ENCODE assay signal across 18 cellular contexts in genomic region chr2:157487747-157488146, GRCh38. TPM values are rescaled to one million over a fixed set of nuclear protein-coding genes. Genes with fewer than 3 reads are reported as not detected.
A peak's percentile ranks its signal among the peaks of the same experiment; 100 is the strongest.
DNase-seq lines count a peak whose midpoint lies in the region; ATAC-seq lines count a peak whose summit lies in the region.
"Had no signal": no experiment of that assay in that cellular context is flagged by ENCODE, and none has a peak within 500 bp of the region (broad histone marks: within the 10 kb centered on the region; RNA-seq: fewer than 3 reads in every experiment).

No MANE protein-coding gene starts in this region.

- POLR2A ChIA-PET in activated naive CD8-positive, alpha-beta T cell treated with anti-CD3 and anti-CD28 coated beads, Interleukin-2, amount 10 ng/mL, durations not matched to agents 7 days and 5 days (lab: Charles Lee) = interaction anchor here (3.3 kb wide), 1 partner anchor 45 kb away, joined by 19 read pairs; the partner anchor contains the start of gene CYTIP

- no peak for ATAC-seq in activated naive CD8-positive, alpha-beta T cell treated with anti-CD3 and anti-CD28 coated beads, Interleukin-2, amount 10 ng/mL, durations not matched to agents 7 days and 5 days (ENCODE audit: low read depth)
- no peak for ATAC-seq in stimulated activated naive CD8-positive, alpha-beta T cell treated with anti-CD3 and anti-CD28 coated beads, Interleukin-15, amount 100 ng/mL, for 72 hours

- peaks cover 9% of the 10 kb centered on the region for H3K36me3 Mint-ChIP-seq in T-helper 1 cell treated with Interleukin-12 subunit alpha and Interleukin-12 subunit beta and Interleukin-4 antibody, amounts not matched to agents 30 μg/mL and 1 μg/mL, for 36 hours (ENCODE audit: low read depth)
- H3K36me3 Mint-ChIP-seq in activated naive CD4-positive, alpha-beta T cell treated with anti-CD3 and anti-CD28 coated beads, Interleukin-2, amount 50 U/mL, for 24 hours = no peaks in the 10 kb centered on the region
- peaks cover 12% of the 10 kb centered on the region for H3K36me3 Mint-ChIP-seq in activated naive CD8-positive, alpha-beta T cell treated with anti-CD3 and anti-CD28 coated beads, Interleukin-2, amount 10 ng/mL, durations not matched to agents 7 days and 5 days

- H3K27ac Mint-ChIP-seq in T-helper 1 cell treated with Interleukin-12 subunit alpha and Interleukin-12 subunit beta and Interleukin-4 antibody, amounts not matched to agents 30 μg/mL and 1 μg/mL, for 36 hours = peak overlapping the region; percentile 74
- peak overlapping the region; percentile 95 for H3K27ac Mint-ChIP-seq in activated naive CD4-positive, alpha-beta T cell treated with anti-CD3 and anti-CD28 coated beads, Interleukin-2, amount 50 U/mL, for 24 hours
- H3K27ac Mint-ChIP-seq in activated naive CD8-positive, alpha-beta T cell treated with anti-CD3 and anti-CD28 coated beads, Interleukin-2, amount 10 ng/mL, durations not matched to agents 7 days and 5 days = no peak overlapping the region
- H3K27ac Mint-ChIP-seq in stimulated activated naive CD8-positive, alpha-beta T cell treated with anti-CD3 and anti-CD28 coated beads, Interleukin-15, amount 100 ng/mL, for 72 hours = peak overlapping the region in 1 of 2 donors; percentile 93
- H3K27ac Mint-ChIP-seq: HFFc6, IgD-negative memory B cell had no signal

- H3K4me3 Mint-ChIP-seq in T-helper 1 cell treated with Interleukin-12 subunit alpha and Interleukin-12 subunit beta and Interleukin-4 antibody, amounts not matched to agents 30 μg/mL and 1 μg/mL, for 36 hours = peak overlapping the region; percentile 78
- peak overlapping the region; percentile 71 for H3K4me3 Mint-ChIP-seq in activated naive CD4-positive, alpha-beta T cell treated with anti-CD3 and anti-CD28 coated beads, Interleukin-2, amount 50 U/mL, for 24 hours
- H3K4me3 Mint-ChIP-seq in activated naive CD8-positive, alpha-beta T cell treated with anti-CD3 and anti-CD28 coated beads, Interleukin-2, amount 10 ng/mL, durations not matched to agents 7 days and 5 days = peak overlapping the region; percentile 67
- peak overlapping the region; percentile 56 to 79 for H3K4me3 Mint-ChIP-seq in stimulated activated naive CD8-positive, alpha-beta T cell treated with anti-CD3 and anti-CD28 coated beads, Interleukin-15, amount 100 ng/mL, for 72 hours
- H3K4me3 Mint-ChIP-seq: HFFc6, IgD-negative memory B cell had no signal

- peaks cover 77% of the 10 kb centered on the region for H3K4me1 Mint-ChIP-seq in T-helper 1 cell treated with Interleukin-12 subunit alpha and Interleukin-12 subunit beta and Interleukin-4 antibody, amounts not matched to agents 30 μg/mL and 1 μg/mL, for 36 hours (ENCODE audit: low read depth)
- peaks cover 89% of the 10 kb centered on the region for H3K4me1 Mint-ChIP-seq in activated naive CD4-positive, alpha-beta T cell treated with anti-CD3 and anti-CD28 coated beads, Interleukin-2, amount 50 U/mL, for 24 hours
- H3K4me1 Mint-ChIP-seq in activated naive CD8-positive, alpha-beta T cell treated with anti-CD3 and anti-CD28 coated beads, Interleukin-2, amount 10 ng/mL, durations not matched to agents 7 days and 5 days = peaks cover 58% of the 10 kb centered on the region
- H3K4me1 Mint-ChIP-seq in stimulated activated naive CD8-positive, alpha-beta T cell treated with anti-CD3 and anti-CD28 coated beads, Interleukin-15, amount 100 ng/mL, for 72 hours = peaks cover 92% of the 10 kb centered on the region

- no peak for DNase-seq in T-helper 1 cell
- DNase-seq in activated naive CD4-positive, alpha-beta T cell (lab: John Stamatoyannopoulos, UW) = no peak
- no peak for DNase-seq in activated naive CD8-positive, alpha-beta T cell treated with anti-CD3 and anti-CD28 coated beads, Interleukin-2, amount 10 ng/mL, durations not matched to agents 7 days and 5 days
- DNase-seq in stimulated activated naive CD8-positive, alpha-beta T cell treated with anti-CD3 and anti-CD28 coated beads, Interleukin-15, amount 100 ng/mL, for 72 hours = no peak
- no peak for DNase-seq in NCI-H446 (lab: John Stamatoyannopoulos, UW)
- no peak for DNase-seq in globus pallidus (ENCODE audit: low spot score)
- DNase-seq: 8988T, DMS 273 treated with DMSO at 0.1 percent for 48 hours, HFFc6, MV-4-11, NCI-H1436 treated with DMSO at 0.1 percent for 48 hours, NCI-H2081, NCI-H526, PC-9 had no signal

- H3K9me3 Mint-ChIP-seq in T-helper 1 cell treated with Interleukin-12 subunit alpha and Interleukin-12 subunit beta and Interleukin-4 antibody, amounts not matched to agents 30 μg/mL and 1 μg/mL, for 36 hours = no peaks in the 10 kb centered on the region
- H3K9me3 Mint-ChIP-seq in activated naive CD4-positive, alpha-beta T cell treated with anti-CD3 and anti-CD28 coated beads, Interleukin-2, amount 50 U/mL, for 24 hours = no peaks in the 10 kb centered on the region
- peaks cover 1% of the 10 kb centered on the region for H3K9me3 Mint-ChIP-seq in activated naive CD8-positive, alpha-beta T cell treated with anti-CD3 and anti-CD28 coated beads, Interleukin-2, amount 10 ng/mL, durations not matched to agents 7 days and 5 days
- H3K9me3 Mint-ChIP-seq in stimulated activated naive CD8-positive, alpha-beta T cell treated with anti-CD3 and anti-CD28 coated beads, Interleukin-15, amount 100 ng/mL, for 72 hours = no peaks in the 10 kb centered on the region
- H3K9me3 Mint-ChIP-seq: HFFc6, IgD-negative memory B cell had no signal

- no peaks in the 10 kb centered on the region for H3K27me3 Mint-ChIP-seq in T-helper 1 cell treated with Interleukin-12 subunit alpha and Interleukin-12 subunit beta and Interleukin-4 antibody, amounts not matched to agents 30 μg/mL and 1 μg/mL, for 36 hours (ENCODE audit: low read depth)
- no peaks in the 10 kb centered on the region for H3K27me3 Mint-ChIP-seq in activated naive CD4-positive, alpha-beta T cell treated with anti-CD3 and anti-CD28 coated beads, Interleukin-2, amount 50 U/mL, for 24 hours
- H3K27me3 Mint-ChIP-seq in activated naive CD8-positive, alpha-beta T cell treated with anti-CD3 and anti-CD28 coated beads, Interleukin-2, amount 10 ng/mL, durations not matched to agents 7 days and 5 days = no peaks in the 10 kb centered on the region
- H3K27me3 Mint-ChIP-seq in stimulated activated naive CD8-positive, alpha-beta T cell treated with anti-CD3 and anti-CD28 coated beads, Interleukin-15, amount 100 ng/mL, for 72 hours = no peaks in the 10 kb centered on the region
- H3K27me3 Mint-ChIP-seq: IgD-negative memory B cell had no signal

RNA-seq across cellular contexts. Expression of gene CYTIP, which starts 43.9 kb away (rescaled TPM):
- 100 to 1,000 TPM; 233 to 238 TPM for total RNA-seq in activated naive CD8-positive, alpha-beta T cell treated with anti-CD3 and anti-CD28 coated beads, Interleukin-2, amount 10 ng/mL, durations not matched to agents 7 days and 5 days
- total RNA-seq: HFFc6, HT1080, PC-9 had no signal
